8 cellular contexts compared by ENCODE assay signal in genomic region chr10:62050627-62050924, GRCh38.
DNase-seq lines count a peak whose midpoint lies in the region; ATAC-seq and TF ChIP-seq lines count a peak whose summit lies in the region.

No MANE protein-coding gene starts in this region.

- H3K4me1 ChIP-seq in SK-N-SH (ENCODE audit: control insufficient read depth in 1 of 2, insufficient read depth in 2 of 2, low read depth in 1 of 2, low read length in 1 of 2) (peaks cover 35 to 41% of the 10 kb centered on the region in 2 experiments; a peak in 3 of 4 replicates), adrenal gland (replicated peaks in 1 of 2) (peaks cover 22 to 64% of the 10 kb centered on the region in 2 donors), right lobe of liver (peaks cover 0 to 36% (median 11%) of the 10 kb centered on the region in 4 donors)

- TF ChIP-seq RAD21 in SK-N-SH (IDR thresholded peaks at IDR 0.05; ENCODE audit: low read length), result no peak

- TF ChIP-seq EP300 in SK-N-SH (IDR thresholded peaks at IDR 0.05; ENCODE audit: borderline replicate concordance in 1 of 2, low read depth in 1 of 2, low read length in 1 of 2), result no peak

- no peaks in the 10 kb centered on the region for H3K9me2 ChIP-seq in SK-N-SH

- H3K9ac ChIP-seq in SK-N-SH, result peak overlapping the region; percentile 81

- H3K36me3 ChIP-seq in SK-N-SH (replicated peaks in 1 of 2; ENCODE audit: control insufficient read depth in 1 of 2, insufficient read depth in 2 of 2, low read length in 1 of 2) (peaks cover 44 to 48% of the 10 kb centered on the region in 2 experiments), adrenal gland (replicated peaks in 1 of 2) (peaks cover 0 to 10% of the 10 kb centered on the region in 2 donors), right lobe of liver (peaks cover 0 to 8% (median 0%) of the 10 kb centered on the region in 4 donors)

- CTCF ChIA-PET in SK-N-SH (lab: Yijun Ruan, JAX), result interaction anchor here (1.3 to 5.9 kb wide), 4 partner anchors 12 to 197 kb away, joined by 3 to 49 read pairs (median 6); no protein-coding TSS in a partner anchor

- DNase-seq in SK-N-SH (no peak), adrenal gland (no peak), right lobe of liver (no peak), superior temporal gyrus (ENCODE audit: extremely low spot score) (peak; percentile 83), NCI-H2227 treated with DMSO at 0.1 percent for 48 hours (lab: John Stamatoyannopoulos, UW) (no peak), G401 (ENCODE audit: low spot score) (no peak)

- ATAC-seq in SK-N-SH treated with all-trans-retinoic acid at 6 μM for 48 hours (no peak), right lobe of liver (no peak), HG02840 (IDR thresholded peaks at IDR 0.05; ENCODE audit: low FRiP score, unreplicated experiment) (no peak)

- in situ Hi-C loops in G401 (cut with HindIII; ENCODE audit: low sequenced_read_pairs), result no loop called here

- TF ChIP-seq CTCF in SK-N-SH (IDR thresholded peaks at IDR 0.05), result no peak
- TF ChIP-seq CTCF in adrenal gland (IDR thresholded peaks at IDR 0.05), result no peak
- no peak for TF ChIP-seq CTCF in right lobe of liver (IDR thresholded peaks at IDR 0.05)

- peaks cover 23% of the 10 kb centered on the region for H3F3A ChIP-seq in SK-N-SH (replicated peaks; ENCODE audit: insufficient read depth)

- H3K27me3 ChIP-seq in SK-N-SH (ENCODE audit: insufficient read depth) (no peaks in the 10 kb centered on the region), adrenal gland (no peaks in the 10 kb centered on the region), right lobe of liver (no peaks in the 10 kb centered on the region)

- peaks cover 89% of the 10 kb centered on the region for H3K79me2 ChIP-seq in SK-N-SH (ENCODE audit: insufficient read depth)

- POLR2A ChIA-PET in SK-N-SH (lab: Yijun Ruan, JAX), result no interaction called here

- H4K20me1 ChIP-seq in SK-N-SH (ENCODE audit: insufficient read depth), result no peaks in the 10 kb centered on the region; the same call in 1 of the 2 replicates

- H2AFZ ChIP-seq in SK-N-SH (ENCODE audit: low read depth), result no peak overlapping the region

- intact Hi-C loops in adrenal gland (cut with DNase I) (no loop called here), right lobe of liver (cut with DNase I) (no loop called here)

- H3K4me2 ChIP-seq in SK-N-SH, result peak overlapping the region; percentile 84

- H3K9me3 ChIP-seq in SK-N-SH (no peaks in the 10 kb centered on the region), adrenal gland (replicated peaks in 1 of 3) (no peaks in the 10 kb centered on the region), right lobe of liver (no peaks in the 10 kb centered on the region)

- H3K27ac ChIP-seq in SK-N-SH (ENCODE audit: low read depth in 2 of 2, low read length in 1 of 2) (peak overlapping the region; percentile 85 to 97; a peak in 3 of 4 replicates), adrenal gland (peak overlapping the region in 4 of 5 donors; percentile 15 to 85 (median 70)), right lobe of liver (peak overlapping the region; percentile 90 to 98 (median 93))

- no peak for TF ChIP-seq POLR2A in adrenal gland (IDR thresholded peaks at IDR 0.05)
- no peak for TF ChIP-seq POLR2A in right lobe of liver (IDR thresholded peaks at IDR 0.05)

- H3K4me3 ChIP-seq in SK-N-SH (ENCODE audit: low read depth in 2 of 2, low read length in 1 of 2) (peak overlapping the region; percentile 66 to 70; a peak in 3 of 4 replicates), adrenal gland (peak overlapping the region in 1 of 4 donors; percentile 58), right lobe of liver (peak overlapping the region; percentile 2 to 53 (median 41))

- 40% methylated on average over 4 of the region's 4 CpGs for WGBS in SK-N-SH (ENCODE audit: low lambda C conversion rate)
- 48 to 58% (median 52%) methylated on average over 4 of the region's 4 CpGs for WGBS in adrenal gland, 4 donors
- WGBS in right lobe of liver (ENCODE audit: insufficient coverage, low coverage, low lambda C conversion rate, missing lambda C conversion rate), result 30% methylated on average over 3 of the region's 4 CpGs

TF ChIP-seq in SK-N-SH, 30 proteins besides CTCF, POLR2A, EP300 and RAD21:
- TF ChIP-seq MXI1 (IDR thresholded peaks at IDR 0.05; ENCODE audit: low read depth, low read length) (no peak), GATA2 (CRISPR knock-in tag; IDR thresholded peaks at IDR 0.05) (no peak), EZH2phosphoT487 (IDR thresholded peaks at IDR 0.05; ENCODE audit: borderline replicate concordance, low read depth) (no peak)

TF ChIP-seq in SK-N-SH treated with all-trans-retinoic acid at 6 μM for 48 hours, 23 proteins besides CTCF, POLR2A, EP300 and RAD21 (continues in another document):
- TF ChIP-seq TOX (CRISPR knock-in tag; IDR thresholded peaks at IDR 0.05; ENCODE audit: borderline replicate concordance) (no peak), ZNF70 (CRISPR knock-in tag; IDR thresholded peaks at IDR 0.05) (no peak), ESRRG (CRISPR knock-in tag; IDR thresholded peaks at IDR 0.05) (no peak), TSHZ2 (CRISPR knock-in tag; IDR thresholded peaks at IDR 0.05) (no peak), ISL1 (CRISPR knock-in tag; IDR thresholded peaks at IDR 0.05) (no peak), ZNF565 (CRISPR knock-in tag; conservative IDR thresholded peaks at IDR 0.05; ENCODE audit: low read depth) (no peak), PATZ1 (CRISPR knock-in tag; IDR thresholded peaks at IDR 0.05; ENCODE audit: borderline replicate concordance) (no peak), ZNF8 (CRISPR knock-in tag; IDR thresholded peaks at IDR 0.05) (no peak), ZC3H10 (CRISPR knock-in tag; IDR thresholded peaks at IDR 0.05) (no peak), CSRNP3 (CRISPR knock-in tag; IDR thresholded peaks at IDR 0.05) (no peak), ZFP30 (CRISPR knock-in tag; IDR thresholded peaks at IDR 0.05) (no peak), CREB5 (CRISPR knock-in tag; IDR thresholded peaks at IDR 0.05; ENCODE audit: low read depth) (no peak)
